17 cellular contexts compared by ENCODE assay signal in the genomic region with DNA sequence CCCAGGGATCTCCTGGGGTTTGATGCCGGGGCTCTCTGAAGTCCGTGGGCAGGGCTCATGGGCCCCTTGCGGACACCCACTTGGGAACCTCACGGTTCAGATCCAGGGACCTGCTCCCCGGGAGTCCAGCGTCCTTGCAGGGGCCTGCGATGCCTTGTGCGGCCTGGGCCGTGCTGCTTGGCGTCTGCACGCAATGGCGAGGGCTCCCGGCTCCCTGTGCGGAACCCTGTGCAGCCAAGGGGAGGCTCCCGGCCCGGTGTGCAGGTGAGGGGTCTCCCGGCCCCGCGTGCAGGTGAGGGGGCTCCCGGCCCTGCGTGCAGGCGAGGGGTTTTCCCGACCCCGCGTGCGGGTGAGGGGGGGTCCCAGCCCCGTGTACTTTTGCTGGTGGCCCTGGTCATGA.
"Had no signal": no experiment of that assay in that cellular context is flagged by ENCODE, and none has a peak within 500 bp of the region (broad histone marks: within the 10 kb centered on the region; RNA-seq: fewer than 3 reads in every experiment).

No MANE protein-coding gene starts in this region.

- H3K9me3 ChIP-seq: lower lobe of right lung, tibial artery, vagina had no signal

- H3K36me3 Mint-ChIP-seq: mesothelial cell of epicardium; stimulated activated effector memory CD8-positive, alpha-beta T cell treated with anti-CD3 and anti-CD28 coated beads, Interleukin-12 subunit alpha, Interleukin-12 subunit beta, amount 100 ng/mL, for 72 hours had no signal

- H3K4me1 Mint-ChIP-seq: mesothelial cell of epicardium had no signal

- H3K36me3 ChIP-seq: lower lobe of right lung, tibial artery, vagina had no signal

- H3K9me3 Mint-ChIP-seq: mesothelial cell of epicardium; nephron progenitor cell; stimulated activated effector memory CD8-positive, alpha-beta T cell treated with anti-CD3 and anti-CD28 coated beads, Interleukin-12 subunit alpha, Interleukin-12 subunit beta, amount 100 ng/mL, for 72 hours had no signal

- ATAC-seq: esophagus mucosa; left cardiac atrium; stimulated activated effector memory CD8-positive, alpha-beta T cell treated with anti-CD3 and anti-CD28 coated beads, Interleukin-12 subunit alpha, Interleukin-12 subunit beta, amount 100 ng/mL, for 72 hours had no signal

- H3K27me3 ChIP-seq: vagina had no signal

- H3K4me3 Mint-ChIP-seq: activated naive CD4-positive, alpha-beta T cell treated with anti-CD3 and anti-CD28 coated beads, Interleukin-2, amount 10 ng/mL, durations not matched to agents 7 days and 5 days; mesothelial cell of epicardium; nephron progenitor cell; stimulated activated effector memory CD8-positive, alpha-beta T cell treated with anti-CD3 and anti-CD28 coated beads, Interleukin-12 subunit alpha, Interleukin-12 subunit beta, amount 100 ng/mL, for 72 hours had no signal

- DNase-seq: activated CD4-positive, alpha-beta T cell treated with anti-CD3 and anti-CD28 coated beads, Interleukin-2, amount 50 U/mL, for 4 hours; activated CD4-positive, CD25-positive, alpha-beta regulatory T cell treated with anti-CD3 and anti-CD28 coated beads, Interleukin-2, amount 50 U/mL, for 72 hours; activated naive CD4-positive, alpha-beta T cell treated with anti-CD3 and anti-CD28 coated beads, Interleukin-2, amount 10 ng/mL, durations not matched to agents 7 days and 5 days; dorsolateral prefrontal cortex; left cardiac atrium; lower lobe of right lung; nephron progenitor cell; stimulated activated CD4-positive, alpha-beta T cell treated with anti-CD3 and anti-CD28 coated beads, Interleukin-12 subunit alpha, Interleukin-12 subunit beta, amount 100 ng/mL, for 4 hours; stimulated activated CD4-positive, alpha-beta T cell treated with anti-CD3 and anti-CD28 coated beads, Interleukin-2, amount 100 ng/mL, for 24 hours; T-helper 9 cell had no signal

- H3K27ac Mint-ChIP-seq: activated naive CD4-positive, alpha-beta T cell treated with anti-CD3 and anti-CD28 coated beads, Interleukin-2, amount 10 ng/mL, durations not matched to agents 7 days and 5 days; mesothelial cell of epicardium; nephron progenitor cell had no signal

- H3K4me3 ChIP-seq: dorsolateral prefrontal cortex, lower lobe of right lung, tibial artery, vagina had no signal

- H3K4me1 ChIP-seq: lower lobe of right lung, tibial artery, vagina had no signal

- FAIRE-seq: astrocyte, endometrium had no signal

- H3K27ac ChIP-seq: dorsolateral prefrontal cortex, lower lobe of right lung, tibial artery, vagina had no signal
